8 cellular contexts compared by ENCODE assay signal in genomic region chr17:71472809-71473789, GRCh38.
DNase-seq lines count a peak whose midpoint lies in the region; ATAC-seq, FAIRE-seq and TF ChIP-seq lines count a peak whose summit lies in the region.

No MANE protein-coding gene starts in this region.

- H3K27me3 ChIP-seq in adrenal gland (peaks cover 4% of the 10 kb centered on the region), iPS DF 6.9 (ENCODE audit: control insufficient read depth, insufficient read depth, low read length) (no peaks in the 10 kb centered on the region), upper lobe of right lung (no peaks in the 10 kb centered on the region)

- peak; percentile 85 for ATAC-seq in upper lobe of right lung

- H3K27ac ChIP-seq in adrenal gland: no peak overlapping the region
- no peak overlapping the region for H3K27ac ChIP-seq in iPS DF 6.9 (ENCODE audit: low read length)
- H3K27ac ChIP-seq in upper lobe of right lung: no peak overlapping the region

- intact Hi-C loops in adrenal gland (cut with DNase I) (loop anchor here in 1 of 2 donors (5.0 to 10.0 kb wide), 2 partner anchors 649 to 1072 kb away; partner anchors contain the start of gene SOX9), upper lobe of right lung (cut with DNase I) (no loop called here)

- DNase-seq in DMS 273 treated with DMSO at 0.1 percent for 48 hours (lab: John Stamatoyannopoulos, UW): peak; percentile 25
- DNase-seq in H54 (ENCODE audit: insufficient read length, low spot score): peak; percentile 28
- DNase-seq in NCI-H187 treated with DMSO at 0.1 percent for 48 hours (lab: John Stamatoyannopoulos, UW): peak; percentile 6
- DNase-seq in adrenal gland: peak in 4 of 7 donors; percentile 13 to 20 (median 16)
- DNase-seq in iPS DF 6.9 (ENCODE audit: low read depth, low spot score): peak; percentile 58
- DNase-seq in upper lobe of right lung: no peak
- DNase-seq in activated CD4-positive, CD25-positive, alpha-beta regulatory T cell treated with anti-CD3 and anti-CD28 coated beads, Interleukin-2, amount 50 U/mL, for 72 hours: no peak
- DNase-seq in activated CD4-positive, alpha-beta T cell treated with anti-CD3 and anti-CD28 coated beads, Interleukin-2, amount 50 U/mL, for 48 hours: no peak

- H3K4me3 ChIP-seq in adrenal gland (no peak overlapping the region), iPS DF 6.9 (ENCODE audit: low read length) (no peak overlapping the region), upper lobe of right lung (no peak overlapping the region)

- H3K36me3 ChIP-seq in adrenal gland (replicated peaks in 1 of 2) (no peaks in the 10 kb centered on the region), iPS DF 6.9 (ENCODE audit: control insufficient read depth, insufficient read depth, low read length) (no peaks in the 10 kb centered on the region), upper lobe of right lung (no peaks in the 10 kb centered on the region)

- H3K9me3 ChIP-seq in adrenal gland (replicated peaks in 1 of 3): no peaks in the 10 kb centered on the region
- H3K9me3 ChIP-seq in iPS DF 6.9 (ENCODE audit: control insufficient read depth, insufficient read depth, low read length): no peaks in the 10 kb centered on the region
- no peaks in the 10 kb centered on the region for H3K9me3 ChIP-seq in upper lobe of right lung

- TF ChIP-seq POLR2A in H54 (IDR thresholded peaks at IDR 0.05; ENCODE audit: low read depth, low read length) (no peak), adrenal gland (IDR thresholded peaks at IDR 0.05) (no peak)

- H3K4me1 ChIP-seq in adrenal gland (replicated peaks in 1 of 2): no peaks in the 10 kb centered on the region
- H3K4me1 ChIP-seq in iPS DF 6.9 (ENCODE audit: control insufficient read depth, insufficient read depth, low read length): no peaks in the 10 kb centered on the region
- no peaks in the 10 kb centered on the region for H3K4me1 ChIP-seq in upper lobe of right lung

- TF ChIP-seq CTCF in adrenal gland (IDR thresholded peaks at IDR 0.05) (peak; percentile 32 to 60 (median 46)), upper lobe of right lung (IDR thresholded peaks at IDR 0.05) (peak; percentile 59)

- peak; percentile 98 for FAIRE-seq in H54 (lab: Jason Lieb, UNC)

- 25 to 27% (median 26%) methylated on average over 7 of the region's 7 CpGs for WGBS in adrenal gland, 4 donors
- WGBS in iPS DF 6.9 (ENCODE audit: insufficient coverage, insufficient read length): no CpG with 5 or more reads among the region's 7 CpGs

Comparison
In these comparisons a context has a peak if more than half of its experiments do, and no peak if none do; other contexts are left out.
1. DNase-seq: peak in DMS 273 treated with DMSO at 0.1 percent for 48 hours (single experiment), H54 (single experiment), NCI-H187 treated with DMSO at 0.1 percent for 48 hours (single experiment), adrenal gland (4 of 7) and iPS DF 6.9 (single experiment); none in upper lobe of right lung (single experiment), activated CD4-positive, CD25-positive, alpha-beta regulatory T cell treated with anti-CD3 and anti-CD28 coated beads, Interleukin-2, amount 50 U/mL, for 72 hours (single experiment) and activated CD4-positive, alpha-beta T cell treated with anti-CD3 and anti-CD28 coated beads, Interleukin-2, amount 50 U/mL, for 48 hours (0 of 2).